Comparison of ENCODE assay signal across 25 cellular contexts in genomic region chr2:229160180-229160579, GRCh38.
DNase-seq lines count a peak whose midpoint lies in the region; ATAC-seq and TF ChIP-seq lines count a peak whose summit lies in the region.
"Had no signal": no experiment of that assay in that cellular context is flagged by ENCODE, and none has a peak within 500 bp of the region (broad histone marks: within the 10 kb centered on the region; RNA-seq: fewer than 3 reads in every experiment).

No MANE protein-coding gene starts in this region.

- no peak overlapping the region for H3K9ac ChIP-seq in liver (ENCODE audit: low read depth in 1 of 2, low read length in 2 of 2)

- DNase-seq in Right ventricle myocardium superior (no peak), cardiac septum (ENCODE audit: low spot score) (no peak), RWPE2 (ENCODE audit: low spot score) (no peak), prostate gland (ENCODE audit: low spot score) (no peak)
- DNase-seq: activated CD4-positive, alpha-beta T cell treated with anti-CD3 and anti-CD28 coated beads for 1 hour; activated naive CD4-positive, alpha-beta T cell treated with anti-CD3 and anti-CD28 coated beads for 36 hours; activated T-cell treated with anti-CD3 and anti-CD28 coated beads, Interleukin-2, amount 50 U/mL, for 4 hours; anterior cingulate cortex; BE2C; effector CD8-positive, alpha-beta T cell; H9; islet precursor cell; mammary epithelial cell; MM.1S; NCI-H1417 treated with DMSO at 0.1 percent for 48 hours; PC-9; stimulated activated CD4-positive, alpha-beta T cell treated with anti-CD3 and anti-CD28 coated beads, Interleukin-12 subunit alpha, Interleukin-12 subunit beta, amount 100 ng/mL, for 4 hours; stimulated activated CD4-positive, alpha-beta T cell treated with anti-CD3 and anti-CD28 coated beads, Interleukin-4, amount 100 ng/mL, for 4 hours; T-cell had no signal

- WGBS in liver: 34% methylated on average over 3 of the region's 3 CpGs
- WGBS in prostate gland: 73% methylated on average over 3 of the region's 3 CpGs

- no peak overlapping the region for H3K27ac ChIP-seq in RWPE2 (ENCODE audit: poor library complexity, severe bottlenecking)
- H3K27ac ChIP-seq in liver (ENCODE audit: low read depth in 1 of 2, low read length in 2 of 2): peak overlapping the region; percentile 82 to 83
- no peak overlapping the region for H3K27ac ChIP-seq in prostate gland
- H3K27ac ChIP-seq: gastroesophageal sphincter, PC-9 had no signal

- H3K4me1 ChIP-seq in RWPE2 (ENCODE audit: insufficient read depth, poor library complexity, severe bottlenecking): no peaks in the 10 kb centered on the region
- peaks cover 18 to 56% (median 48%) of the 10 kb centered on the region in 4 donors for H3K4me1 ChIP-seq in liver (ENCODE audit: control insufficient read depth in 4 of 4, insufficient read depth in 4 of 4, low read length in 3 of 4)
- H3K4me1 ChIP-seq in prostate gland (replicated peaks): no peaks in the 10 kb centered on the region
- H3K4me1 ChIP-seq: BE2C, gastroesophageal sphincter had no signal

- ATAC-seq in Right ventricle myocardium superior (ENCODE audit: poor library complexity) (peak; percentile 15), RWPE2 (ENCODE audit: low read depth) (0 out of 3 replicates have a peak, but pooled peaks have one; percentile 38), GM21528 (IDR thresholded peaks at IDR 0.05; ENCODE audit: low FRiP score, unreplicated experiment) (no peak), HG03520 (IDR thresholded peaks at IDR 0.05; ENCODE audit: unreplicated experiment) (no peak), HG03108 (IDR thresholded peaks at IDR 0.05; ENCODE audit: unreplicated experiment) (no peak)
- ATAC-seq: activated T-cell treated with anti-CD3 and anti-CD28 coated beads, Interleukin-2, amount 50 U/mL, for 4 hours; esophagus mucosa; gastroesophageal sphincter; T-cell had no signal

- H3K4me3 ChIP-seq in RWPE2 (ENCODE audit: severe bottlenecking) (no peak overlapping the region), liver (ENCODE audit: low read depth in 1 of 3, low read length in 3 of 3) (no peak overlapping the region), prostate gland (no peak overlapping the region)
- H3K4me3 ChIP-seq: gastroesophageal sphincter, PC-9 had no signal

- H3K27me3 ChIP-seq in RWPE2 (ENCODE audit: insufficient read depth, poor library complexity, severe bottlenecking): no peaks in the 10 kb centered on the region
- no peaks in the 10 kb centered on the region for H3K27me3 ChIP-seq in liver (ENCODE audit: control insufficient read depth in 4 of 4, insufficient read depth in 4 of 4, low read length in 3 of 4)
- H3K27me3 ChIP-seq in prostate gland (replicated peaks; ENCODE audit: insufficient read depth): no peaks in the 10 kb centered on the region
- H3K27me3 ChIP-seq: BE2C, gastroesophageal sphincter had no signal

- TF ChIP-seq CTCF in RWPE2 (IDR thresholded peaks at IDR 0.05; ENCODE audit: poor library complexity, severe bottlenecking) (no peak), liver (IDR thresholded peaks at IDR 0.05; ENCODE audit: low read depth, low read length, missing input control) (no peak), prostate gland (IDR thresholded peaks at IDR 0.05) (no peak)

- H3K9me3 ChIP-seq in RWPE2 (ENCODE audit: severe bottlenecking) (no peaks in the 10 kb centered on the region), liver (ENCODE audit: control insufficient read depth in 4 of 4, low read length in 3 of 4) (no peaks in the 10 kb centered on the region), prostate gland (no peaks in the 10 kb centered on the region)
- H3K9me3 ChIP-seq: BE2C had no signal

- TF ChIP-seq RAD21 in liver (IDR thresholded peaks at IDR 0.05): peak; percentile 66 to 67

- TF ChIP-seq POLR2A in prostate gland (IDR thresholded peaks at IDR 0.05): no peak

- intact Hi-C loops in Right ventricle myocardium superior (cut with DNase I): no loop called here
- intact Hi-C loops in cardiac septum (cut with DNase I): no loop called here
- intact Hi-C loops in prostate gland (cut with DNase I): no loop called here

- no peaks in the 10 kb centered on the region for H3K36me3 ChIP-seq in RWPE2 (ENCODE audit: low read depth)
- H3K36me3 ChIP-seq in liver (ENCODE audit: control insufficient read depth in 4 of 4, insufficient read depth in 3 of 4, low read depth in 1 of 4, low read length in 3 of 4): peaks cover 0 to 4% (median 1%) of the 10 kb centered on the region in 4 donors
- H3K36me3 ChIP-seq in prostate gland: no peaks in the 10 kb centered on the region
- H3K36me3 ChIP-seq: BE2C, gastroesophageal sphincter had no signal

TF ChIP-seq in liver, 16 proteins besides CTCF, POLR2A, EP300 and RAD21:
- TF ChIP-seq SP1 (IDR thresholded peaks at IDR 0.05) (peak; percentile 90), HNF4A (conservative IDR thresholded peaks at IDR 0.05) (peak; percentile 96 to 97), YY1 (IDR thresholded peaks at IDR 0.05) (peak; percentile 93), TAF1 (conservative IDR thresholded peaks at IDR 0.05) (no peak), FOXA1 (IDR thresholded peaks at IDR 0.05) (peak; percentile 97), EGR1 (IDR thresholded peaks at IDR 0.05; ENCODE audit: low read depth in 2 of 2) (peak in 1 of 2 donors; percentile 82), REST (IDR thresholded peaks at IDR 0.05) (peak; percentile 86), JUND (IDR thresholded peaks at IDR 0.05) (peak; percentile 82 to 96), GABPA (IDR thresholded peaks at IDR 0.05 in 1 of 2, conservative IDR thresholded peaks at IDR 0.05 in 1 of 2) (peak in 1 of 2 donors; percentile 70), ZBTB33 (IDR thresholded peaks at IDR 0.05) (peak; percentile 96), ATF3 (IDR thresholded peaks at IDR 0.05) (peak; percentile 74), HNF4G (IDR thresholded peaks at IDR 0.05) (peak; percentile 92), FOXA2 (IDR thresholded peaks at IDR 0.05) (peak; percentile 96), NR2F2 (IDR thresholded peaks at IDR 0.05) (peak; percentile 32), MAX (IDR thresholded peaks at IDR 0.05) (peak; percentile 96), RXRA (IDR thresholded peaks at IDR 0.05) (peak; percentile 80 to 94)
TF ChIP-seq in liver: peak in this region for 15.

Comparison
In these comparisons a context has a peak if more than half of its experiments do, and no peak if none do; other contexts are left out.
1. ATAC-seq: peak in Right ventricle myocardium superior (single experiment) and RWPE2 (single experiment); none in GM21528 (single experiment), HG03520 (single experiment) and HG03108 (single experiment).
2. H3K27ac ChIP-seq: peak in liver (2 of 2); none in RWPE2 (single experiment) and prostate gland (0 of 2).